In genomic region chr3:27345959-27346865, GRCh38 we compare ENCODE assay signal across 12 cellular contexts.
"Had no signal": no experiment of that assay in that cellular context is flagged by ENCODE, and none has a peak within 500 bp of the region (broad histone marks: within the 10 kb centered on the region; RNA-seq: fewer than 3 reads in every experiment).

No MANE protein-coding gene starts in this region.

- H3K9me3 ChIP-seq: colonic mucosa had no signal

- H3K27me3 Mint-ChIP-seq: activated CD4-positive, alpha-beta T cell treated with anti-CD3 and anti-CD28 coated beads, Interleukin-2, amount 10 ng/mL, durations not matched to agents 7 days and 5 days; activated naive CD4-positive, alpha-beta T cell treated with anti-CD3 and anti-CD28 coated beads, Interleukin-2, amount 10 ng/mL, durations not matched to agents 7 days and 5 days; natural killer cell treated with Interleukin-12 subunit alpha and Interleukin-12 subunit beta and Interleukin-15 and Interleukin-18, amount 100 ng/mL, for 72 hours; stimulated activated naive CD8-positive, alpha-beta T cell treated with anti-CD3 and anti-CD28 coated beads, Interleukin-15, Interleukin-2, amounts not matched to agents 100 ng/mL and 50 ng/mL, for 24 hours had no signal

- H3K36me3 ChIP-seq: colonic mucosa had no signal

- H3K4me1 ChIP-seq: colonic mucosa had no signal

- H3K9me3 Mint-ChIP-seq: activated CD4-positive, alpha-beta T cell treated with anti-CD3 and anti-CD28 coated beads, Interleukin-2, amount 10 ng/mL, durations not matched to agents 7 days and 5 days; activated naive CD4-positive, alpha-beta T cell treated with anti-CD3 and anti-CD28 coated beads, Interleukin-2, amount 10 ng/mL, durations not matched to agents 7 days and 5 days; natural killer cell treated with Interleukin-12 subunit alpha and Interleukin-12 subunit beta and Interleukin-15 and Interleukin-18, amount 100 ng/mL, for 72 hours; stimulated activated naive CD8-positive, alpha-beta T cell treated with anti-CD3 and anti-CD28 coated beads, Interleukin-15, Interleukin-2, amounts not matched to agents 100 ng/mL and 50 ng/mL, for 24 hours had no signal

- FAIRE-seq: TTC549 had no signal

- DNase-seq: activated CD4-positive, CD25-positive, alpha-beta regulatory T cell; activated CD8-positive, alpha-beta memory T cell treated with anti-CD3 and anti-CD28 coated beads for 24 hours; activated naive CD4-positive, alpha-beta T cell treated with anti-CD3 and anti-CD28 coated beads, Interleukin-2, amount 10 ng/mL, durations not matched to agents 7 days and 5 days; caudate nucleus; nucleus accumbens; stimulated activated CD4-positive, alpha-beta T cell treated with anti-CD3 and anti-CD28 coated beads, Interleukin-15, amount 100 ng/mL, for 24 hours; stimulated activated CD4-positive, alpha-beta T cell treated with anti-CD3 and anti-CD28 coated beads, Interleukin-4, amount 100 ng/mL, for 24 hours had no signal

- H3K4me3 ChIP-seq: colonic mucosa had no signal

- H3K4me3 Mint-ChIP-seq: activated CD4-positive, alpha-beta T cell treated with anti-CD3 and anti-CD28 coated beads, Interleukin-2, amount 10 ng/mL, durations not matched to agents 7 days and 5 days; activated naive CD4-positive, alpha-beta T cell treated with anti-CD3 and anti-CD28 coated beads, Interleukin-2, amount 10 ng/mL, durations not matched to agents 7 days and 5 days; natural killer cell treated with Interleukin-12 subunit alpha and Interleukin-12 subunit beta and Interleukin-15 and Interleukin-18, amount 100 ng/mL, for 72 hours; stimulated activated naive CD8-positive, alpha-beta T cell treated with anti-CD3 and anti-CD28 coated beads, Interleukin-15, Interleukin-2, amounts not matched to agents 100 ng/mL and 50 ng/mL, for 24 hours had no signal

- H3K27ac Mint-ChIP-seq: activated naive CD4-positive, alpha-beta T cell treated with anti-CD3 and anti-CD28 coated beads, Interleukin-2, amount 10 ng/mL, durations not matched to agents 7 days and 5 days; natural killer cell treated with Interleukin-12 subunit alpha and Interleukin-12 subunit beta and Interleukin-15 and Interleukin-18, amount 100 ng/mL, for 72 hours; stimulated activated naive CD8-positive, alpha-beta T cell treated with anti-CD3 and anti-CD28 coated beads, Interleukin-15, Interleukin-2, amounts not matched to agents 100 ng/mL and 50 ng/mL, for 24 hours had no signal

- H3K36me3 Mint-ChIP-seq: activated naive CD4-positive, alpha-beta T cell treated with anti-CD3 and anti-CD28 coated beads, Interleukin-2, amount 10 ng/mL, durations not matched to agents 7 days and 5 days; natural killer cell treated with Interleukin-12 subunit alpha and Interleukin-12 subunit beta and Interleukin-15 and Interleukin-18, amount 100 ng/mL, for 72 hours had no signal

- H3K27me3 ChIP-seq: colonic mucosa had no signal
